ENCODE assay signal across 14 cellular contexts in genomic region chr1:1617516-1617915, GRCh38. TPM values are rescaled to one million over a fixed set of nuclear protein-coding genes. Genes with fewer than 3 reads are reported as not detected.
A peak's percentile ranks its signal among the peaks of the same experiment; 100 is the strongest.
DNase-seq lines count a peak whose midpoint lies in the region; ATAC-seq, FAIRE-seq and TF ChIP-seq lines count a peak whose summit lies in the region.
"Had no signal": no experiment of that assay in that cellular context is flagged by ENCODE, and none has a peak within 500 bp of the region (broad histone marks: within the 10 kb centered on the region; RNA-seq: fewer than 3 reads in every experiment).

No MANE protein-coding gene starts in this region.

- 87% methylated on average over 11 of the region's 11 CpGs for whole genome bisulfite sequencing in K562 (ENCODE audit: insufficient coverage, low coverage, missing lambda C conversion rate)
- 84 to 93% methylated on average over 8 to 9 of the region's 11 CpGs for WGBS in transverse colon (ENCODE audit: low coverage in 1 of 2), 2 donors

- no peaks in the 10 kb centered on the region for H3K36me3 ChIP-seq in Karpas-422 (ENCODE audit: insufficient read depth, low read length)
- peaks cover 9% of the 10 kb centered on the region; the same call in 2 of the 3 replicates for H3K36me3 ChIP-seq in K562 (ENCODE audit: control insufficient read depth, insufficient read depth, low read length)
- H3K36me3 ChIP-seq in transverse colon = no peaks in the 10 kb centered on the region

- CTCF ChIA-PET in activated CD4-positive, alpha-beta T cell treated with anti-CD3 and anti-CD28 coated beads for 36 hours (lab: Charles Lee) = interaction anchor here (1.4 kb wide), 1 partner anchor 12 kb away, joined by 5 read pairs; no protein-coding TSS in a partner anchor
- CTCF ChIA-PET in K562 (lab: Yijun Ruan, JAX; ENCODE audit: low intra/inter-chr PET ratio) = no interaction called here

- TF ChIP-seq CTCF in K562 (IDR thresholded peaks at IDR 0.05 in 2 of 3, conservative IDR thresholded peaks at IDR 0.05 in 1 of 3; ENCODE audit: insufficient read depth in 2 of 3, low read depth in 1 of 3, low read length in 3 of 3) (no peak), osteocyte (IDR thresholded peaks at IDR 0.05) (no peak), transverse colon (IDR thresholded peaks at IDR 0.05) (no peak)

- peaks cover 9% of the 10 kb centered on the region for H3K36me3 Mint-ChIP-seq in activated CD4-positive, alpha-beta T cell treated with anti-CD3 and anti-CD28 coated beads for 36 hours (ENCODE audit: low read depth)
- H3K36me3 Mint-ChIP-seq in osteocyte (ENCODE audit: unreplicated experiment) = peaks cover 3% of the 10 kb centered on the region

- H3K9me3 ChIP-seq in Karpas-422 (ENCODE audit: low read length) (no peaks in the 10 kb centered on the region), K562 (replicated peaks; ENCODE audit: control insufficient read depth, insufficient read depth, low read depth, low read length) (no peaks in the 10 kb centered on the region), transverse colon (no peaks in the 10 kb centered on the region)
- H3K9me3 ChIP-seq: heart right ventricle, lower lobe of right lung, thoracic aorta had no signal

- H3K4me3 ChIP-seq in Karpas-422 (ENCODE audit: low read length) (no peak overlapping the region), K562 (no peak overlapping the region), transverse colon (no peak overlapping the region)

- no peaks in the 10 kb centered on the region for H3K27me3 Mint-ChIP-seq in activated CD4-positive, alpha-beta T cell treated with anti-CD3 and anti-CD28 coated beads for 36 hours
- no peaks in the 10 kb centered on the region for H3K27me3 Mint-ChIP-seq in osteocyte (ENCODE audit: unreplicated experiment)

- H4K20me1 ChIP-seq in Karpas-422 (ENCODE audit: insufficient read depth, low read depth, low read length) (peaks cover 27% of the 10 kb centered on the region), K562 (replicated peaks; ENCODE audit: control insufficient read depth, insufficient read depth, low read length) (peaks cover 24% of the 10 kb centered on the region; the same call in 1 of the 2 replicates)

- H3K9me2 ChIP-seq in Karpas-422 (replicated peaks; ENCODE audit: insufficient read depth, low read length) = no peaks in the 10 kb centered on the region

- no peak overlapping the region for H2AFZ ChIP-seq in Karpas-422 (ENCODE audit: low read length)
- H2AFZ ChIP-seq in K562 (ENCODE audit: low read depth, low read length) = no peak overlapping the region

- peak overlapping the region; percentile 75 for H3K4me3 Mint-ChIP-seq in activated CD4-positive, alpha-beta T cell treated with anti-CD3 and anti-CD28 coated beads for 36 hours
- H3K4me3 Mint-ChIP-seq in osteocyte (ENCODE audit: unreplicated experiment) = peak overlapping the region; percentile 83

- no peaks in the 10 kb centered on the region for H3K27me3 ChIP-seq in Karpas-422 (ENCODE audit: low read length)
- no peaks in the 10 kb centered on the region for H3K27me3 ChIP-seq in K562 (ENCODE audit: control insufficient read depth in 2 of 2, insufficient read depth in 2 of 2, low read length in 2 of 2)
- no peaks in the 10 kb centered on the region for H3K27me3 ChIP-seq in transverse colon
- H3K27me3 ChIP-seq: heart right ventricle had no signal

- H3K4me1 ChIP-seq in Karpas-422 (ENCODE audit: low read length) (peaks cover 23% of the 10 kb centered on the region), K562 (replicated peaks in 1 of 2; ENCODE audit: control insufficient read depth in 2 of 2, insufficient read depth in 2 of 2, low read length in 2 of 2) (peaks cover 13 to 85% of the 10 kb centered on the region in 2 experiments; a peak in 4 of 5 replicates), transverse colon (peaks cover 20 to 30% (median 28%) of the 10 kb centered on the region in 4 donors)

- H3K4me2 ChIP-seq in Karpas-422 (ENCODE audit: low read depth, low read length, poor library complexity, severe bottlenecking) = peak overlapping the region; percentile 100
- H3K4me2 ChIP-seq in K562 (ENCODE audit: insufficient read depth, low read length) = no peak overlapping the region

- FAIRE-seq in K562 (lab: Jason Lieb, UNC) = no peak
- FAIRE-seq: GM18507 had no signal

- H3K27ac ChIP-seq in Karpas-422 (ENCODE audit: low read length) (no peak overlapping the region), K562 (ENCODE audit: extremely low read depth, low read depth, low read length) (no peak overlapping the region), transverse colon (no peak overlapping the region)
- H3K27ac ChIP-seq: lower lobe of right lung, thoracic aorta had no signal

- H3K79me2 ChIP-seq in Karpas-422 (ENCODE audit: low read length) = peaks cover 14% of the 10 kb centered on the region; the same call in 1 of the 2 replicates
- peaks cover 31% of the 10 kb centered on the region for H3K79me2 ChIP-seq in K562 (ENCODE audit: control insufficient read depth, insufficient read depth, low read length)

- TF ChIP-seq POLR2A in K562 (conservative IDR thresholded peaks at IDR 0.05) (no peak), transverse colon (IDR thresholded peaks at IDR 0.05) (no peak)

- ATAC-seq in activated CD4-positive, alpha-beta T cell treated with anti-CD3 and anti-CD28 coated beads for 36 hours = no peak
- no peak for ATAC-seq in K562
- ATAC-seq: heart right ventricle, lower lobe of right lung had no signal

- H3K9me3 Mint-ChIP-seq in activated CD4-positive, alpha-beta T cell treated with anti-CD3 and anti-CD28 coated beads for 36 hours (ENCODE audit: low read depth) = no peaks in the 10 kb centered on the region
- H3K9me3 Mint-ChIP-seq in osteocyte (ENCODE audit: unreplicated experiment) = no peaks in the 10 kb centered on the region

- H3K9ac ChIP-seq in Karpas-422 (ENCODE audit: low read length) (no peak overlapping the region), K562 (ENCODE audit: insufficient read depth in 1 of 2, low read depth in 2 of 2, low read length in 2 of 2) (peak overlapping the region in 1 of 2 experiments; percentile 47; a peak in 1 of 4 replicates)

- intact Hi-C loops in activated CD4-positive, alpha-beta T cell treated with anti-CD3 and anti-CD28 coated beads for 36 hours (cut with DNase I, micrococcal nuclease) = loop anchor here in 1 of 2 experiments (10.0 kb wide), 1 partner anchor 343 kb away; the partner anchor contains the start of gene UBE2J2
- intact Hi-C loops in K562 (cut with micrococcal nuclease) = no loop called here
- intact Hi-C loops in transverse colon (cut with DNase I; ENCODE audit: low total_unique reads) = no loop called here

- POLR2A ChIA-PET in activated CD4-positive, alpha-beta T cell treated with anti-CD3 and anti-CD28 coated beads for 36 hours (lab: Charles Lee) = no interaction called here
- POLR2A ChIA-PET in K562 (lab: Yijun Ruan, JAX) = interaction anchor here (0.6 kb wide), 1 partner anchor 135 kb away, joined by 3 read pairs; no protein-coding TSS in a partner anchor

- TF ChIP-seq EP300 in K562 (IDR thresholded peaks at IDR 0.05; ENCODE audit: low read length) (no peak), transverse colon (IDR thresholded peaks at IDR 0.05; ENCODE audit: low read depth) (no peak)

- in situ Hi-C loops in K562 (cut with MboI) (no loop called here), transverse colon (cut with MboI; ENCODE audit: low pct_ligation_motif_present in 1 of 4, low pct_unique_long_range_greater_than_20kb in 1 of 4, low sequenced_read_pairs in 3 of 4) (no loop called here)

- TSS peak; percentile 74 for BruUV-seq in K562 (replicated peaks; lab: Mats Ljungman, UMichigan)

- no peaks in the 10 kb centered on the region for H3K9me1 ChIP-seq in K562 (ENCODE audit: control insufficient read depth, insufficient read depth, low read length)

- TF ChIP-seq RAD21 in K562 (CRISPR knock-in tag; conservative IDR thresholded peaks at IDR 0.05 in 1 of 2, IDR thresholded peaks at IDR 0.05 in 1 of 2) = no peak

- peaks cover 21% of the 10 kb centered on the region for H3K4me1 Mint-ChIP-seq in activated CD4-positive, alpha-beta T cell treated with anti-CD3 and anti-CD28 coated beads for 36 hours
- peaks cover 31% of the 10 kb centered on the region for H3K4me1 Mint-ChIP-seq in osteocyte (ENCODE audit: unreplicated experiment)

- H3K27ac Mint-ChIP-seq in activated CD4-positive, alpha-beta T cell treated with anti-CD3 and anti-CD28 coated beads for 36 hours = no peak overlapping the region
- H3K27ac Mint-ChIP-seq in osteocyte (ENCODE audit: unreplicated experiment) = no peak overlapping the region

- no peak for DNase-seq in activated CD4-positive, alpha-beta T cell treated with anti-CD3 and anti-CD28 coated beads for 36 hours
- DNase-seq in activated CD4-positive, alpha-beta T cell treated with anti-CD3 and anti-CD28 coated beads for 1 hour = no peak
- no peak for DNase-seq in Karpas-422
- no peak for DNase-seq in K562 (ENCODE audit: extremely low read depth in 1 of 4, low spot score in 3 of 4)
- no peak for DNase-seq in osteocyte (ENCODE audit: extremely low spot score, unreplicated experiment)
- DNase-seq in germinal center (ENCODE audit: low spot score) = no peak
- DNase-seq in transverse colon = no peak
- no peak for DNase-seq in ecto neural progenitor cell (ENCODE audit: low spot score)
- DNase-seq: ACHN, lower lobe of right lung, NCI-H2171 treated with DMSO at 0.1 percent for 48 hours had no signal

RNA-seq across cellular contexts. Expression of gene MIB2, which starts 2.2 kb away (rescaled TPM):
- total RNA-seq in activated CD4-positive, alpha-beta T cell treated with anti-CD3 and anti-CD28 coated beads for 36 hours = 10 to 100 TPM; 37.1 TPM
- total RNA-seq in Karpas-422 (2014; rRNA removed; shearing (Covaris generic); ENCODE audit: low replicate concordance) = 24.8 and 54.3 TPM in 2 replicates
- total RNA-seq in K562 (2011; cell fraction: chromatin; rRNA removed; ENCODE audit: low replicate concordance) = 59.7 and 195 TPM in 2 replicates
- 141 and 146 TPM in 2 replicates for total RNA-seq in K562 (2011; cell fraction: nucleolus; rRNA removed)
- total RNA-seq in K562 (2011; cell fraction: nucleoplasm; rRNA removed) = 57.8 and 65.2 TPM in 2 replicates
- 13.1 and 18.6 TPM in 2 replicates for total RNA-seq in K562 (2014; rRNA removed)
- total RNA-seq in K562 (2014; rRNA removed; fragmentation: Illumina TruSeq; extraction: Trizol) = 0.48 and 0.62 TPM in 2 replicates
- 3.1 and 4.9 TPM in 2 replicates for total RNA-seq in K562 (2015; rRNA removed; fragmentation: Illumina TruSeq; extraction: Trizol)
- 17.0 and 17.2 TPM in 2 replicates for total RNA-seq in K562 (2021)
- polyA plus RNA-seq in K562 (2011; rRNA removed) = 6.6 and 10.1 TPM in 2 replicates
- polyA plus RNA-seq in K562 (2011; cell fraction: cytosol; rRNA removed) = 9.9 and 25.0 TPM in 2 replicates
- 105 and 181 TPM in 2 replicates for polyA plus RNA-seq in K562 (2011; cell fraction: nucleus; rRNA removed)
- 16.8 and 55.2 TPM in 2 replicates for polyA plus RNA-seq in K562 (2012)
- polyA plus RNA-seq in K562 (2014; fragmentation: Illumina TruSeq; extraction: Trizol) = 0.80 and 1.4 TPM in 2 replicates
- polyA plus RNA-seq in K562 (2014; fragmentation: Nextera tagmentation; extraction: Ambion mirVana) = under 1 TPM in 1 of 2 experiments, not detected in 1; 0.04 TPM
- 12.0 and 16.8 TPM in 2 replicates for polyA plus RNA-seq in K562 (2014; rRNA removed)
- 4.4 and 5.2 TPM in 2 replicates for polyA minus RNA-seq in K562 (2011; rRNA and poly(A)+ RNA removed)
- 7.8 and 14.8 TPM in 2 replicates for polyA minus RNA-seq in K562 (2011; cell fraction: cytosol; rRNA and poly(A)+ RNA removed)
- 40.3 and 45.4 TPM in 2 replicates for polyA minus RNA-seq in K562 (2011; cell fraction: nucleus; rRNA and poly(A)+ RNA removed)
- 105 and 108 TPM in 2 replicates for total RNA-seq in osteocyte
- total RNA-seq in transverse colon = 100 to 1,000 TPM in 3 of 4 donors, 10 to 100 TPM in 1; 94.2 to 346 (median 224) TPM

RNA-seq across cellular contexts. Expression of gene MMP23B, which starts 14.5 kb away (rescaled TPM):
- 1 to 10 TPM in 1 of 2 experiments, under 1 TPM in 1; 0.77 to 1.2 TPM for total RNA-seq in activated CD4-positive, alpha-beta T cell treated with anti-CD3 and anti-CD28 coated beads for 36 hours
- 1.3 and 2.7 TPM in 2 replicates for total RNA-seq in Karpas-422 (2014; rRNA removed; shearing (Covaris generic); ENCODE audit: low replicate concordance)
- total RNA-seq in K562 (2011; cell fraction: chromatin; rRNA removed; ENCODE audit: low replicate concordance) = 1.7 and 4.4 TPM in 2 replicates
- 4.9 and 5.5 TPM in 2 replicates for total RNA-seq in K562 (2011; cell fraction: nucleolus; rRNA removed)
- total RNA-seq in K562 (2011; cell fraction: nucleoplasm; rRNA removed) = 1.3 and 2.1 TPM in 2 replicates
- total RNA-seq in K562 (2014; rRNA removed) = 0.65 and 1.2 TPM in 2 replicates
- not detected in 2 replicates for total RNA-seq in K562 (2014; rRNA removed; fragmentation: Illumina TruSeq; extraction: Trizol)
- total RNA-seq in K562 (2015; rRNA removed; fragmentation: Illumina TruSeq; extraction: Trizol) = not detected in 2 replicates
- 0.38 and 1.3 TPM in 2 replicates for total RNA-seq in K562 (2021)
- polyA plus RNA-seq in K562 (2011; rRNA removed) = 0.30 and 0.45 TPM in 2 replicates
- polyA plus RNA-seq in K562 (2011; cell fraction: cytosol; rRNA removed) = 0.27 and 1.3 TPM in 2 replicates
- polyA plus RNA-seq in K562 (2011; cell fraction: nucleus; rRNA removed) = 2.7 and 9.6 TPM in 2 replicates
- polyA plus RNA-seq in K562 (2012) = 0.83 and 2.5 TPM in 2 replicates
- not detected in 2 replicates for polyA plus RNA-seq in K562 (2014; fragmentation: Illumina TruSeq; extraction: Trizol)
- polyA plus RNA-seq in K562 (2014; fragmentation: Nextera tagmentation; extraction: Ambion mirVana) = not detected
- 0.28 and 0.80 TPM in 2 replicates for polyA plus RNA-seq in K562 (2014; rRNA removed)
- polyA minus RNA-seq in K562 (2011; rRNA and poly(A)+ RNA removed) = not detected in 2 replicates
- not detected in 2 replicates for polyA minus RNA-seq in K562 (2011; cell fraction: cytosol; rRNA and poly(A)+ RNA removed)
- polyA minus RNA-seq in K562 (2011; cell fraction: nucleus; rRNA and poly(A)+ RNA removed) = 0.44 and 2.0 TPM in 2 replicates
- 4.8 and 8.5 TPM in 2 replicates for total RNA-seq in osteocyte
- total RNA-seq in transverse colon = 10 to 100 TPM in 2 of 4 donors, 1 to 10 TPM in 2; 4.9 to 58.9 (median 9.9) TPM

RNA-seq across cellular contexts. Expression of gene FNDC10, which starts 17.6 kb away (rescaled TPM):
- 1 to 10 TPM; 1.7 to 1.9 TPM for total RNA-seq in activated CD4-positive, alpha-beta T cell treated with anti-CD3 and anti-CD28 coated beads for 36 hours
- total RNA-seq in Karpas-422 (2014; rRNA removed; shearing (Covaris generic); ENCODE audit: low replicate concordance) = 0.14 TPM in 1 of 2 replicates, not detected in the other
- 0.83 and 3.0 TPM in 2 replicates for total RNA-seq in K562 (2011; cell fraction: chromatin; rRNA removed; ENCODE audit: low replicate concordance)
- 3.7 and 4.7 TPM in 2 replicates for total RNA-seq in K562 (2011; cell fraction: nucleolus; rRNA removed)
- total RNA-seq in K562 (2011; cell fraction: nucleoplasm; rRNA removed) = 2.1 and 4.0 TPM in 2 replicates
- total RNA-seq in K562 (2014; rRNA removed) (2.2 and 3.1 TPM in 2 replicates), K562 (2014; rRNA removed; fragmentation: Illumina TruSeq; extraction: Trizol) (0.29 TPM in 1 of 2 replicates, not detected in the other), K562 (2015; rRNA removed; fragmentation: Illumina TruSeq; extraction: Trizol) (2.9 and 3.8 TPM in 2 replicates), K562 (2021) (6.3 and 7.7 TPM in 2 replicates), osteocyte (25.6 and 28.0 TPM in 2 replicates), transverse colon (1 to 10 TPM; 1.5 to 4.6 (median 3.7) TPM)
- polyA plus RNA-seq in K562 (2011; rRNA removed) (1.4 and 2.3 TPM in 2 replicates), K562 (2014; fragmentation: Illumina TruSeq; extraction: Trizol) (1.6 and 4.4 TPM in 2 replicates), K562 (2014; fragmentation: Nextera tagmentation; extraction: Ambion mirVana) (under 1 TPM; 0.08 to 0.11 TPM), K562 (2014; rRNA removed) (3.2 and 5.5 TPM in 2 replicates)
- 4.3 and 18.6 TPM in 2 replicates for polyA plus RNA-seq in K562 (2011; cell fraction: cytosol; rRNA removed)
- 2.5 and 5.4 TPM in 2 replicates for polyA plus RNA-seq in K562 (2011; cell fraction: nucleus; rRNA removed)
- polyA plus RNA-seq in K562 (2012) = 6.7 and 7.8 TPM in 2 replicates
- polyA minus RNA-seq in K562 (2011; rRNA and poly(A)+ RNA removed) = 0.45 and 1.0 TPM in 2 replicates
- 7.0 and 9.5 TPM in 2 replicates for polyA minus RNA-seq in K562 (2011; cell fraction: cytosol; rRNA and poly(A)+ RNA removed)
- polyA minus RNA-seq in K562 (2011; cell fraction: nucleus; rRNA and poly(A)+ RNA removed) = 2.7 and 3.0 TPM in 2 replicates

RNA-seq across cellular contexts. Expression of gene CDK11B, which starts 41.3 kb away (rescaled TPM):
- total RNA-seq in activated CD4-positive, alpha-beta T cell treated with anti-CD3 and anti-CD28 coated beads for 36 hours = 10 to 100 TPM; 36.3 to 38.8 TPM
- total RNA-seq in Karpas-422 (2014; rRNA removed; shearing (Covaris generic); ENCODE audit: low replicate concordance) = 11.4 and 16.1 TPM in 2 replicates
- 24.3 and 27.2 TPM in 2 replicates for total RNA-seq in K562 (2011; cell fraction: chromatin; rRNA removed; ENCODE audit: low replicate concordance)
- 12.2 and 15.8 TPM in 2 replicates for total RNA-seq in K562 (2011; cell fraction: nucleolus; rRNA removed)
- 12.0 TPM in 2 replicates for total RNA-seq in K562 (2011; cell fraction: nucleoplasm; rRNA removed)
- total RNA-seq in K562 (2014; rRNA removed) (28.3 and 29.8 TPM in 2 replicates), K562 (2014; rRNA removed; fragmentation: Illumina TruSeq; extraction: Trizol) (13.3 and 18.5 TPM in 2 replicates), K562 (2015; rRNA removed; fragmentation: Illumina TruSeq; extraction: Trizol) (18.6 and 19.5 TPM in 2 replicates), K562 (2021) (27.7 and 34.7 TPM in 2 replicates), osteocyte (28.8 and 29.7 TPM in 2 replicates), transverse colon (100 to 1,000 TPM in 1 of 4 donors, 10 to 100 TPM in 3; 28.4 to 183 (median 60.5) TPM)
- polyA plus RNA-seq in K562 (2011; rRNA removed) (6.2 and 6.5 TPM in 2 replicates), K562 (2014; fragmentation: Illumina TruSeq; extraction: Trizol) (50.8 and 52.2 TPM in 2 replicates), K562 (2014; fragmentation: Nextera tagmentation; extraction: Ambion mirVana) (1 to 10 TPM; 2.8 to 3.1 TPM), K562 (2014; rRNA removed) (33.1 and 42.2 TPM in 2 replicates)
- polyA plus RNA-seq in K562 (2011; cell fraction: cytosol; rRNA removed) = 6.4 and 10.3 TPM in 2 replicates
- 28.0 and 40.4 TPM in 2 replicates for polyA plus RNA-seq in K562 (2011; cell fraction: nucleus; rRNA removed)
- polyA plus RNA-seq in K562 (2012) = 42.4 and 48.6 TPM in 2 replicates
- 2.8 and 3.3 TPM in 2 replicates for polyA minus RNA-seq in K562 (2011; rRNA and poly(A)+ RNA removed)
- 5.3 and 6.9 TPM in 2 replicates for polyA minus RNA-seq in K562 (2011; cell fraction: cytosol; rRNA and poly(A)+ RNA removed)
- polyA minus RNA-seq in K562 (2011; cell fraction: nucleus; rRNA and poly(A)+ RNA removed) = 3.8 and 5.3 TPM in 2 replicates

RNA-seq across cellular contexts. Expression of gene SSU72, which starts 42.9 kb away (rescaled TPM):
- total RNA-seq in activated CD4-positive, alpha-beta T cell treated with anti-CD3 and anti-CD28 coated beads for 36 hours = 100 to 1,000 TPM; 105 to 123 TPM
- 70.9 and 80.6 TPM in 2 replicates for total RNA-seq in Karpas-422 (2014; rRNA removed; shearing (Covaris generic); ENCODE audit: low replicate concordance)
- 158 and 318 TPM in 2 replicates for total RNA-seq in K562 (2011; cell fraction: chromatin; rRNA removed; ENCODE audit: low replicate concordance)
- 177 TPM in 2 replicates for total RNA-seq in K562 (2011; cell fraction: nucleolus; rRNA removed)
- total RNA-seq in K562 (2011; cell fraction: nucleoplasm; rRNA removed) = 165 and 176 TPM in 2 replicates
- total RNA-seq in K562 (2014; rRNA removed) (157 and 175 TPM in 2 replicates), K562 (2014; rRNA removed; fragmentation: Illumina TruSeq; extraction: Trizol) (75.3 and 77.6 TPM in 2 replicates), K562 (2015; rRNA removed; fragmentation: Illumina TruSeq; extraction: Trizol) (79.3 and 80.4 TPM in 2 replicates), K562 (2021) (185 and 187 TPM in 2 replicates), osteocyte (117 and 121 TPM in 2 replicates), transverse colon (100 to 1,000 TPM in 3 of 4 donors, 10 to 100 TPM in 1; 95.0 to 162 (median 136) TPM)
- polyA plus RNA-seq in K562 (2011; rRNA removed) (77.5 and 94.6 TPM in 2 replicates), K562 (2014; fragmentation: Illumina TruSeq; extraction: Trizol) (184 and 187 TPM in 2 replicates), K562 (2014; fragmentation: Nextera tagmentation; extraction: Ambion mirVana) (10 to 100 TPM; 70.8 to 90.8 TPM), K562 (2014; rRNA removed) (201 and 217 TPM in 2 replicates)
- 108 and 136 TPM in 2 replicates for polyA plus RNA-seq in K562 (2011; cell fraction: cytosol; rRNA removed)
- polyA plus RNA-seq in K562 (2011; cell fraction: nucleus; rRNA removed) = 118 and 152 TPM in 2 replicates
- 185 and 187 TPM in 2 replicates for polyA plus RNA-seq in K562 (2012)
- 79.6 and 115 TPM in 2 replicates for polyA minus RNA-seq in K562 (2011; rRNA and poly(A)+ RNA removed)
- polyA minus RNA-seq in K562 (2011; cell fraction: cytosol; rRNA and poly(A)+ RNA removed) = 73.7 and 101 TPM in 2 replicates
- polyA minus RNA-seq in K562 (2011; cell fraction: nucleus; rRNA and poly(A)+ RNA removed) = 42.8 and 44.6 TPM in 2 replicates
